6 cellular contexts compared by ENCODE assay signal in the genomic region with DNA sequence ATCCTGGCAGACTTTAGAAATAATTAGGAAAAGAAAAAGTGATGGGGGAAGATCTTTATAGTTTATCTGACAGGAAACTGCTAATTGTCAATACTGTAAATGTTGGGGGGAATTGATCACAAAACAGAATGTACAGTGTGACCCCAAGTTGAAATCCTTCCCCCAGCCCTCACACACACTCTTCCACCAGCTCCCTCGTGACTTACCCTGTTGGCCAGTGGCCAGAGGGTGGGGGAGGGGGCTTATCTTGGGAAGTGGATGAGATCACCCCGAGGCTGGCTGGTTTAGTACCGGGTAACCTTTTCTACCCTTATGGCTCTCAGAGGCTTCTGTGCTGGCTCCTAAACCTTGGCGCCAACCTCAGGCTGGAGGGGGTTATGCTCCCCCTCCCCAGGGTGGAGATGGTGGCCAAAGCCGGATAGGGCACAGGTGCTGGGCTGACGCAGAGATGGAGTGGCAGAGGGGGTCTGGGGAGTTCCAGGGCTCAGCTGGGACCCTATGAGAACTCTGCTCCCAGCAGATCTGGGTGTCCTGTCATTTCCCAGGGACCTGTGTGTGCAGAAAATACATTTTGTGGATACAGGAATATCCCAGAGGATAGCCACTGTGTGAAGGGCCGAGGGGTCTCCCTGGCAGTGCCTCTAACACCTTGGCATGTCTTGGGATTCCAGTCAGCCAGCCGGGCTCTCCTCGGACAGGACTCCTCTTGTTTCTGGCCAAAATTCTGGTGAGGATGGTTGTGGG. TPM values are rescaled to one million over a fixed set of nuclear protein-coding genes. Genes with fewer than 3 reads are reported as not detected.
DNase-seq lines count a peak whose midpoint lies in the region; ATAC-seq, FAIRE-seq and TF ChIP-seq lines count a peak whose summit lies in the region.

No MANE protein-coding gene starts in this region.

- DNase-seq in D341Med (ENCODE audit: low spot score) (peak; percentile 52), RWPE2 (ENCODE audit: low spot score) (no peak), kidney tubule cell (ENCODE audit: low spot score) (peak; percentile 85), D721Med (ENCODE audit: insufficient read length, low spot score) (no peak)
- no peak for DNase-seq in activated naive CD4-positive, alpha-beta T cell treated with anti-CD3 and anti-CD28 coated beads, Interleukin-2, amount 50 U/mL, for 72 hours (ENCODE audit: low spot score in 2 of 2)

- no peak for FAIRE-seq in D721Med (lab: Jason Lieb, UNC)

- H3K4me1 ChIP-seq in RWPE2 (ENCODE audit: insufficient read depth, poor library complexity, severe bottlenecking) = peaks cover 26% of the 10 kb centered on the region

- no peaks in the 10 kb centered on the region for H3K36me3 Mint-ChIP-seq in activated naive CD4-positive, alpha-beta T cell treated with anti-CD3 and anti-CD28 coated beads, Interleukin-2, amount 50 U/mL, for 72 hours

- peak overlapping the region; percentile 38 for H3K27ac ChIP-seq in RWPE2 (ENCODE audit: poor library complexity, severe bottlenecking)

- no peaks in the 10 kb centered on the region for H3K9me3 Mint-ChIP-seq in activated naive CD4-positive, alpha-beta T cell treated with anti-CD3 and anti-CD28 coated beads, Interleukin-2, amount 50 U/mL, for 72 hours

- H3K27me3 ChIP-seq in RWPE2 (ENCODE audit: insufficient read depth, poor library complexity, severe bottlenecking) = no peaks in the 10 kb centered on the region

- ATAC-seq in RWPE2 (ENCODE audit: low read depth) (peak; percentile 51), HG03460 (IDR thresholded peaks at IDR 0.05; ENCODE audit: unreplicated experiment) (no peak)
- ATAC-seq in activated naive CD4-positive, alpha-beta T cell treated with anti-CD3 and anti-CD28 coated beads, Interleukin-2, amount 50 U/mL, for 72 hours = no peak

- no peak overlapping the region for H3K27ac Mint-ChIP-seq in activated naive CD4-positive, alpha-beta T cell treated with anti-CD3 and anti-CD28 coated beads, Interleukin-2, amount 50 U/mL, for 72 hours

- no peaks in the 10 kb centered on the region for H3K36me3 ChIP-seq in RWPE2 (ENCODE audit: low read depth)

- TF ChIP-seq CTCF in RWPE2 (IDR thresholded peaks at IDR 0.05; ENCODE audit: poor library complexity, severe bottlenecking) (no peak), D721Med (IDR thresholded peaks at IDR 0.05; ENCODE audit: insufficient read depth, missing control alignments) (no peak)

- no peak overlapping the region for H3K4me3 ChIP-seq in RWPE2 (ENCODE audit: severe bottlenecking)

- no peaks in the 10 kb centered on the region for H3K9me3 ChIP-seq in RWPE2 (ENCODE audit: severe bottlenecking)

RNA-seq across cellular contexts. Expression of gene CDH16, which starts 18.6 kb away (rescaled TPM):
- total RNA-seq in activated naive CD4-positive, alpha-beta T cell treated with anti-CD3 and anti-CD28 coated beads, Interleukin-2, amount 50 U/mL, for 72 hours = not detected

RNA-seq across cellular contexts. Expression of gene PDP2, which starts 19.8 kb away (rescaled TPM):
- total RNA-seq in activated naive CD4-positive, alpha-beta T cell treated with anti-CD3 and anti-CD28 coated beads, Interleukin-2, amount 50 U/mL, for 72 hours = 10 to 100 TPM; 28.7 to 65.1 TPM

RNA-seq across cellular contexts. Expression of gene RRAD, which starts 25.2 kb away (rescaled TPM):
- 1 to 10 TPM in 1 of 2 donors, under 1 TPM in 1; 0.99 to 3.8 TPM for total RNA-seq in activated naive CD4-positive, alpha-beta T cell treated with anti-CD3 and anti-CD28 coated beads, Interleukin-2, amount 50 U/mL, for 72 hours

RNA-seq across cellular contexts. Expression of gene CIAO2B, which starts 34.1 kb away (rescaled TPM):
- 100 to 1,000 TPM; 169 to 196 TPM for total RNA-seq in activated naive CD4-positive, alpha-beta T cell treated with anti-CD3 and anti-CD28 coated beads, Interleukin-2, amount 50 U/mL, for 72 hours

RNA-seq across cellular contexts. Expression of gene CES2, which starts 35.2 kb away (rescaled TPM):
- 10 to 100 TPM; 26.2 to 29.8 TPM for total RNA-seq in activated naive CD4-positive, alpha-beta T cell treated with anti-CD3 and anti-CD28 coated beads, Interleukin-2, amount 50 U/mL, for 72 hours

Comparison
In these comparisons a context has a peak if more than half of its experiments do, and no peak if none do; other contexts are left out.
1. DNase-seq: peak in D341Med (single experiment) and kidney tubule cell (single experiment); none in RWPE2 (single experiment), activated naive CD4-positive, alpha-beta T cell treated with anti-CD3 and anti-CD28 coated beads, Interleukin-2, amount 50 U/mL, for 72 hours (0 of 2) and D721Med (single experiment).